10 cellular contexts compared by ENCODE assay signal in genomic region chr1:15680131-15680530, GRCh38. TPM values are rescaled to one million over a fixed set of nuclear protein-coding genes. Genes with fewer than 3 reads are reported as not detected.
DNase-seq lines count a peak whose midpoint lies in the region; FAIRE-seq and TF ChIP-seq lines count a peak whose summit lies in the region.
"Had no signal": no experiment of that assay in that cellular context is flagged by ENCODE, and none has a peak within 500 bp of the region (broad histone marks: within the 10 kb centered on the region; RNA-seq: fewer than 3 reads in every experiment).

No MANE protein-coding gene starts in this region.

- in situ Hi-C loops in SK-MEL-5 (cut with HindIII; ENCODE audit: low pct_unique_long_range_greater_than_20kb, low sequenced_read_pairs) = no loop called here

- no peak for FAIRE-seq in GM12891 (lab: Jason Lieb, UNC)
- FAIRE-seq: TTC549 had no signal

- peaks cover 2% of the 10 kb centered on the region for H3K36me3 Mint-ChIP-seq in neural progenitor cell

- no peak overlapping the region for H3K4me3 Mint-ChIP-seq in neural progenitor cell

- H3K4me1 ChIP-seq in neural progenitor cell = peaks cover 5% of the 10 kb centered on the region

- peak overlapping the region in 20 of 21 experiments; percentile 21 to 100 (median 99) for H3K27ac ChIP-seq in skin epidermis
- no peak overlapping the region for H3K27ac ChIP-seq in neural progenitor cell

- H3K4me1 Mint-ChIP-seq in neural progenitor cell = peaks cover 7% of the 10 kb centered on the region

- H4K20me1 ChIP-seq in neural progenitor cell (ENCODE audit: low read depth) = peaks cover 2% of the 10 kb centered on the region

- no peaks in the 10 kb centered on the region for H3K27me3 ChIP-seq in neural progenitor cell

- TF ChIP-seq CTCF in fibroblast of mammary gland (conservative IDR thresholded peaks at IDR 0.05; ENCODE audit: control insufficient read depth, insufficient read depth, low read depth, low read length) (no peak), neural progenitor cell (IDR thresholded peaks at IDR 0.05) (no peak)

- H3K4me2 ChIP-seq in neural progenitor cell = no peak overlapping the region

- no peaks in the 10 kb centered on the region for H3K9me3 ChIP-seq in neural progenitor cell (ENCODE audit: low read depth)

- TF ChIP-seq POLR2A in GM12891 (IDR thresholded peaks at IDR 0.05; ENCODE audit: low read depth, low read length) = no peak

- H3K36me3 ChIP-seq in neural progenitor cell = no peaks in the 10 kb centered on the region

- H3K9me3 Mint-ChIP-seq in neural progenitor cell = peaks cover 4% of the 10 kb centered on the region

- peaks cover 6% of the 10 kb centered on the region for H3K27me3 Mint-ChIP-seq in neural progenitor cell (ENCODE audit: insufficient read depth, low read depth)

- H3K27ac Mint-ChIP-seq in neural progenitor cell = no peak overlapping the region

- H3K4me3 ChIP-seq in fibroblast of mammary gland (ENCODE audit: control insufficient read depth, low read depth, low read length) = no peak overlapping the region
- no peak overlapping the region for H3K4me3 ChIP-seq in skin epidermis
- H3K4me3 ChIP-seq in neural progenitor cell = no peak overlapping the region

- no peaks in the 10 kb centered on the region for H3F3A ChIP-seq in neural progenitor cell (ENCODE audit: low read depth)

- peaks cover 12% of the 10 kb centered on the region for H3K79me2 ChIP-seq in neural progenitor cell (ENCODE audit: low read depth)

- no peak overlapping the region for H3K9ac ChIP-seq in neural progenitor cell

- no peak overlapping the region for H2AFZ ChIP-seq in neural progenitor cell (replicated peaks)

- DNase-seq in ELF-1 (ENCODE audit: low read depth, low spot score) = peak; percentile 38
- DNase-seq in SK-MEL-5 (ENCODE audit: low read depth, low spot score) = peak; percentile 48
- DNase-seq in fibroblast of mammary gland (ENCODE audit: low read depth) = peak; percentile 89
- DNase-seq in GM12891 (ENCODE audit: insufficient read length, low spot score) = no peak
- DNase-seq in NCI-H1417 treated with DMSO at 0.1 percent for 48 hours (lab: John Stamatoyannopoulos, UW) = no peak
- DNase-seq in neural progenitor cell (ENCODE audit: low spot score) = no peak
- DNase-seq in NCI-H510A treated with DMSO at 0.1 percent for 48 hours (lab: John Stamatoyannopoulos, UW) = no peak
- DNase-seq: activated naive CD4-positive, alpha-beta T cell treated with Interleukin-2 at 50 U/mL for 16 hours had no signal

TF ChIP-seq in GM12891, 5 proteins besides CTCF, POLR2A, EP300 and RAD21:
- no peak for TF ChIP-seq PAX5 (IDR thresholded peaks at IDR 0.05; ENCODE audit: insufficient read depth, low read length, severe bottlenecking)
- no peak for TF ChIP-seq POLR2AphosphoS5 (IDR thresholded peaks at IDR 0.05; ENCODE audit: low read depth, low read length)
- TF ChIP-seq SPI1 (IDR thresholded peaks at IDR 0.05; ENCODE audit: low read depth, low read length) = no peak
- TF ChIP-seq TAF1 (IDR thresholded peaks at IDR 0.05; ENCODE audit: low read depth, low read length) = no peak
- TF ChIP-seq POU2F2 (IDR thresholded peaks at IDR 0.05; ENCODE audit: low read depth, low read length) = no peak

RNA-seq across cellular contexts. Expression of gene PLEKHM2, which starts 4.0 kb away (rescaled TPM):
- total RNA-seq in SK-MEL-5 (2014; rRNA removed; shearing (Covaris generic)) = 37.6 TPM in 2 replicates
- polyA plus RNA-seq in SK-MEL-5 (2015; cell fraction: cytosol; rRNA removed) = 73.9 and 86.0 TPM in 2 replicates
- polyA plus RNA-seq in SK-MEL-5 (2015; cell fraction: nucleus; rRNA removed) = 178 and 181 TPM in 2 replicates
- polyA plus RNA-seq in GM12891 (2012; ENCODE audit: low read depth, missing spikeins) = 27.3 TPM
- 16.7 and 42.2 TPM in 2 replicates for total RNA-seq in neural progenitor cell (ENCODE audit: low replicate concordance)

RNA-seq across cellular contexts. Expression of gene SLC25A34, which starts 55.9 kb away (rescaled TPM):
- total RNA-seq in SK-MEL-5 (2014; rRNA removed; shearing (Covaris generic)) = 0.40 and 1.3 TPM in 2 replicates
- polyA plus RNA-seq in SK-MEL-5 (2015; cell fraction: cytosol; rRNA removed) = 0.09 and 0.21 TPM in 2 replicates
- polyA plus RNA-seq in SK-MEL-5 (2015; cell fraction: nucleus; rRNA removed) = 2.7 and 3.1 TPM in 2 replicates
- polyA plus RNA-seq in GM12891 (2012; ENCODE audit: low read depth, missing spikeins) = 0.42 TPM
- 0.34 and 2.2 TPM in 2 replicates for total RNA-seq in neural progenitor cell (ENCODE audit: low replicate concordance)

Comparison
In these comparisons a context has a peak if more than half of its experiments do, and no peak if none do; other contexts are left out.
1. DNase-seq: peak in ELF-1 (single experiment), SK-MEL-5 (single experiment) and fibroblast of mammary gland (single experiment); none in GM12891 (single experiment), NCI-H1417 treated with DMSO at 0.1 percent for 48 hours (single experiment), neural progenitor cell (single experiment) and NCI-H510A treated with DMSO at 0.1 percent for 48 hours (single experiment).